11 cellular contexts compared by ENCODE assay signal in the genomic region with DNA sequence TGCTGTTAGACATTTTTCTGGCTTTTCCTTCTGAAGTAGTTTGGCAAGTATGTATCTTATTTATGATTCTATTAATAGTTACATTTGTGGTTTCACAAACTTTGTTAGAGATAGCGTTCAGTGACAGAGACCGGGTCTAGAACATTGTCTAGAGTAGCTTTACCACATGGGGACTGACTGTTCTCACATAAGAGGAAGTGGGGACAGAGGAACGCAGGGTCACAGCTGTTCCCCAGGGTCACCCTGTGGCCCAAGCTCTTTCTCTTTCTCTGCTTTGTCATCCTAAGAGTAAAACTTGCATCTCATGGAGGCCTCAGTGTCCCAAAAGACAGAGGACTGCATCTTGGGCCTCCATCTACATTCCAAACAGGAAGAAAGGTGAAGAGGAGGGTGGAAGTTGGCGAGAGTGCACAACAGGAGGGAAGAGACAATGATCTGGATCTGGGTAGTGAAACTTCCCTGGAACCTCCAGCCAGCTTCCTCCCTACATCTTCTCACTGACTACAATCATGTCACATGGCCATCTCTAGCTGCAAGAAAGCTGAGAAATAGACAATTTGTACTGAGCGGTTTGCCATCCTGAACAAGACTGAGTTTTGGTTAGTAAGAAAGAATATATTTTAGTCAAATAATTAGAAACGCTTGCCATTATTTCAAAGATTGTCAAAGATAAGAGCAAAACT.
DNase-seq lines count a peak whose midpoint lies in the region; ATAC-seq and TF ChIP-seq lines count a peak whose summit lies in the region.
"Had no signal": no experiment of that assay in that cellular context is flagged by ENCODE, and none has a peak within 500 bp of the region (broad histone marks: within the 10 kb centered on the region; RNA-seq: fewer than 3 reads in every experiment).

No MANE protein-coding gene starts in this region.

- intact Hi-C loops in esophagus muscularis mucosa (cut with DNase I) = no loop called here
- intact Hi-C loops in activated CD8-positive, alpha-beta T cell treated with anti-CD3 and anti-CD28 coated beads for 36 hours (cut with micrococcal nuclease) = no loop called here

- H3K27ac ChIP-seq in esophagus muscularis mucosa (replicated peaks in 1 of 4) = no peak overlapping the region

- H3K4me3 Mint-ChIP-seq in activated CD8-positive, alpha-beta T cell treated with anti-CD3 and anti-CD28 coated beads for 36 hours = no peak overlapping the region
- H3K4me3 Mint-ChIP-seq: CD4-positive, alpha-beta T cell had no signal

- no peak for TF ChIP-seq CTCF in esophagus muscularis mucosa (IDR thresholded peaks at IDR 0.05)
- TF ChIP-seq CTCF in activated CD8-positive, alpha-beta T cell treated with anti-CD3 and anti-CD28 coated beads for 36 hours (IDR thresholded peaks at IDR 0.05) = no peak

- WGBS in esophagus muscularis mucosa = 76% methylated on average over 6 of the region's 6 CpGs

- H3K4me3 ChIP-seq in esophagus muscularis mucosa (no peak overlapping the region), H7 (ENCODE audit: insufficient read depth, low read depth, low read length) (no peak overlapping the region)
- H3K4me3 ChIP-seq: body of pancreas had no signal

- POLR2A ChIA-PET in activated CD8-positive, alpha-beta T cell treated with anti-CD3 and anti-CD28 coated beads for 36 hours (lab: Charles Lee) = no interaction called here

- no peak overlapping the region for H3K27ac Mint-ChIP-seq in activated CD8-positive, alpha-beta T cell treated with anti-CD3 and anti-CD28 coated beads for 36 hours
- H3K27ac Mint-ChIP-seq: CD4-positive, alpha-beta T cell had no signal

- H3K9me3 ChIP-seq in esophagus muscularis mucosa = no peaks in the 10 kb centered on the region
- H3K9me3 ChIP-seq: body of pancreas had no signal

- no peak for TF ChIP-seq POLR2A in esophagus muscularis mucosa (IDR thresholded peaks at IDR 0.05; ENCODE audit: low read depth)

- H3K9me3 Mint-ChIP-seq in activated CD8-positive, alpha-beta T cell treated with anti-CD3 and anti-CD28 coated beads for 36 hours = peaks cover 6% of the 10 kb centered on the region

- H3K27me3 Mint-ChIP-seq in activated CD8-positive, alpha-beta T cell treated with anti-CD3 and anti-CD28 coated beads for 36 hours = no peaks in the 10 kb centered on the region
- H3K27me3 Mint-ChIP-seq: CD4-positive, alpha-beta T cell had no signal

- no peaks in the 10 kb centered on the region for H3K4me1 ChIP-seq in esophagus muscularis mucosa
- H3K4me1 ChIP-seq: body of pancreas had no signal

- H3K27me3 ChIP-seq in esophagus muscularis mucosa (no peaks in the 10 kb centered on the region), H7 (ENCODE audit: control insufficient read depth, insufficient read depth, low read length) (no peaks in the 10 kb centered on the region)
- H3K27me3 ChIP-seq: body of pancreas had no signal

- no peaks in the 10 kb centered on the region for H3K36me3 Mint-ChIP-seq in activated CD8-positive, alpha-beta T cell treated with anti-CD3 and anti-CD28 coated beads for 36 hours (ENCODE audit: low read depth)

- TF ChIP-seq EP300 in esophagus muscularis mucosa (IDR thresholded peaks at IDR 0.05) = no peak

- peak; percentile 100 for ATAC-seq in GM18511 (IDR thresholded peaks at IDR 0.05; ENCODE audit: unreplicated experiment)
- ATAC-seq in GM21447 (IDR thresholded peaks at IDR 0.05; ENCODE audit: unreplicated experiment) = peak; percentile 95
- peak; percentile 99 for ATAC-seq in HG03280 (IDR thresholded peaks at IDR 0.05; ENCODE audit: unreplicated experiment)
- ATAC-seq in activated CD8-positive, alpha-beta T cell treated with anti-CD3 and anti-CD28 coated beads for 36 hours = no peak
- ATAC-seq: body of pancreas had no signal

- H3K36me3 ChIP-seq in esophagus muscularis mucosa (no peaks in the 10 kb centered on the region), H7 (replicated peaks; ENCODE audit: control insufficient read depth, insufficient read depth, low read length) (no peaks in the 10 kb centered on the region)

- H3K4me1 Mint-ChIP-seq in activated CD8-positive, alpha-beta T cell treated with anti-CD3 and anti-CD28 coated beads for 36 hours (ENCODE audit: low read depth) = no peaks in the 10 kb centered on the region

- DNase-seq in esophagus muscularis mucosa (ENCODE audit: extremely low spot score) (peak; percentile 86), DMS 273 (lab: John Stamatoyannopoulos, UW; ENCODE audit: unreplicated experiment) (no peak), H7 (no peak), SHP77 treated with DMSO at 0.1 percent for 48 hours (lab: John Stamatoyannopoulos, UW) (no peak)
- DNase-seq in activated CD8-positive, alpha-beta T cell treated with anti-CD3 and anti-CD28 coated beads for 36 hours = no peak
- DNase-seq: CD4-positive, alpha-beta T cell; substantia nigra had no signal

- CTCF ChIA-PET in activated CD8-positive, alpha-beta T cell treated with anti-CD3 and anti-CD28 coated beads for 36 hours (lab: Charles Lee) = no interaction called here
